1 cellular context compared by ENCODE assay signal in genomic region chr12:6775775-6776174, GRCh38.
A peak's percentile ranks its signal among the peaks of the same experiment; 100 is the strongest.
TF ChIP-seq lines count a peak whose summit lies in the region.

No MANE protein-coding gene starts in this region.

TF ChIP-seq in HepG2, 621 proteins besides CTCF, POLR2A, EP300 and RAD21 (continued from another document and continues in another):
- TF ChIP-seq E2F2 (CRISPR knock-in tag; IDR thresholded peaks at IDR 0.05; ENCODE audit: borderline replicate concordance): no peak
- no peak for TF ChIP-seq ZNF747 (CRISPR knock-in tag; IDR thresholded peaks at IDR 0.05; ENCODE audit: borderline replicate concordance)
- no peak for TF ChIP-seq GLMP (CRISPR knock-in tag; IDR thresholded peaks at IDR 0.05; ENCODE audit: borderline replicate concordance)
- no peak for TF ChIP-seq TBL1XR1 (IDR thresholded peaks at IDR 0.05; ENCODE audit: borderline replicate concordance, low read length, partially characterized antibody)
- TF ChIP-seq ADNP (CRISPR knock-in tag; IDR thresholded peaks at IDR 0.05): no peak
- TF ChIP-seq ZNF484 (CRISPR knock-in tag; IDR thresholded peaks at IDR 0.05; ENCODE audit: borderline replicate concordance, low read depth): no peak
- no peak for TF ChIP-seq HNRNPH1 (optimal IDR thresholded peaks at IDR 0.05; ENCODE audit: low read depth, low read length)
- no peak for TF ChIP-seq EED (CRISPR knock-in tag; IDR thresholded peaks at IDR 0.05)
- no peak for TF ChIP-seq ZFYVE20 (CRISPR knock-in tag; IDR thresholded peaks at IDR 0.05; ENCODE audit: borderline replicate concordance, low read depth)
- no peak for TF ChIP-seq ZXDC (CRISPR knock-in tag; IDR thresholded peaks at IDR 0.05)
- no peak for TF ChIP-seq SRSF1 (optimal IDR thresholded peaks at IDR 0.05; ENCODE audit: low read depth, low read length)
- no peak for TF ChIP-seq ZNF776 (CRISPR knock-in tag; IDR thresholded peaks at IDR 0.05)
- no peak for TF ChIP-seq POGK (CRISPR knock-in tag; conservative IDR thresholded peaks at IDR 0.05)
- peak; percentile 84 for TF ChIP-seq SAP130 (CRISPR knock-in tag; IDR thresholded peaks at IDR 0.05; ENCODE audit: low read depth)
- TF ChIP-seq BRD4 (CRISPR knock-in tag; IDR thresholded peaks at IDR 0.05): no peak
- TF ChIP-seq ISX (CRISPR knock-in tag; conservative IDR thresholded peaks at IDR 0.05): no peak
- no peak for TF ChIP-seq CCAR2 (optimal IDR thresholded peaks at IDR 0.05; ENCODE audit: low read depth, low read length)
- TF ChIP-seq ZFY (CRISPR knock-in tag; IDR thresholded peaks at IDR 0.05): peak; percentile 15; the same call in 1 of the 2 replicates
- no peak for TF ChIP-seq HBP1 (CRISPR knock-in tag; IDR thresholded peaks at IDR 0.05; ENCODE audit: low read depth)
- TF ChIP-seq ZNF891 (CRISPR knock-in tag; IDR thresholded peaks at IDR 0.05): no peak
- no peak for TF ChIP-seq ZBTB3 (CRISPR knock-in tag; IDR thresholded peaks at IDR 0.05; ENCODE audit: borderline replicate concordance, low read depth)
- no peak for TF ChIP-seq ZNF18 (CRISPR knock-in tag; IDR thresholded peaks at IDR 0.05; ENCODE audit: insufficient replicate concordance)
- peak; percentile 58 for TF ChIP-seq ZEB1 (IDR thresholded peaks at IDR 0.05; ENCODE audit: insufficient replicate concordance, low read depth)
- TF ChIP-seq MAFF (IDR thresholded peaks at IDR 0.05; ENCODE audit: low read depth, low read length): peak; percentile 47; the same call in 1 of the 2 replicates
- no peak for TF ChIP-seq ZNF343 (CRISPR knock-in tag; IDR thresholded peaks at IDR 0.05)
- TF ChIP-seq PCBP1 (IDR thresholded peaks at IDR 0.05; ENCODE audit: borderline replicate concordance, low read depth, low read length): no peak
- TF ChIP-seq GABPB1 (CRISPR knock-in tag; IDR thresholded peaks at IDR 0.05): no peak; the same call in 1 of the 2 replicates
- TF ChIP-seq ZMYM2 (CRISPR knock-in tag; IDR thresholded peaks at IDR 0.05): no peak
- TF ChIP-seq CREB3 (CRISPR knock-in tag; IDR thresholded peaks at IDR 0.05): no peak
- 0 out of 2 replicates have a peak, but pooled peaks have one; percentile 33 for TF ChIP-seq ZNF772 (CRISPR knock-in tag; IDR thresholded peaks at IDR 0.05)
- no peak for TF ChIP-seq ZMAT5 (CRISPR knock-in tag; IDR thresholded peaks at IDR 0.05; ENCODE audit: borderline replicate concordance, low read depth)
- TF ChIP-seq YEATS4 (CRISPR knock-in tag; IDR thresholded peaks at IDR 0.05; ENCODE audit: borderline replicate concordance): peak; percentile 67; the same call in 1 of the 2 replicates
- 0 out of 2 replicates have a peak, but pooled peaks have one; percentile 71 for TF ChIP-seq ZNF317 (CRISPR knock-in tag; IDR thresholded peaks at IDR 0.05)
- no peak for TF ChIP-seq TAF1 (CRISPR knock-in tag; IDR thresholded peaks at IDR 0.05)
- no peak for TF ChIP-seq ZFP62 (CRISPR knock-in tag; IDR thresholded peaks at IDR 0.05)
- TF ChIP-seq TGIF2 (CRISPR knock-in tag; IDR thresholded peaks at IDR 0.05): no peak
- no peak for TF ChIP-seq NPAS2 (CRISPR knock-in tag; IDR thresholded peaks at IDR 0.05; ENCODE audit: borderline replicate concordance)
- no peak for TF ChIP-seq ZNF282 (IDR thresholded peaks at IDR 0.05; ENCODE audit: partially characterized antibody)
- TF ChIP-seq SMAD9 (CRISPR knock-in tag; IDR thresholded peaks at IDR 0.05): no peak
- TF ChIP-seq DPF2 (CRISPR knock-in tag; IDR thresholded peaks at IDR 0.05; ENCODE audit: borderline replicate concordance, low read depth): peak; percentile 80
- no peak for TF ChIP-seq ZNF83 (CRISPR knock-in tag; IDR thresholded peaks at IDR 0.05; ENCODE audit: borderline replicate concordance)
- no peak for TF ChIP-seq GPBP1L1 (CRISPR knock-in tag; IDR thresholded peaks at IDR 0.05)
- TF ChIP-seq ZMYM3 (CRISPR knock-in tag; IDR thresholded peaks at IDR 0.05): no peak
- TF ChIP-seq ZNF3 (CRISPR knock-in tag; IDR thresholded peaks at IDR 0.05): no peak
- TF ChIP-seq POLR2AphosphoS5 (IDR thresholded peaks at IDR 0.05; ENCODE audit: low read depth, low read length): no peak
- no peak for TF ChIP-seq SNRNP70 (IDR thresholded peaks at IDR 0.05; ENCODE audit: low read depth, low read length)
- TF ChIP-seq IKZF4 (CRISPR knock-in tag; IDR thresholded peaks at IDR 0.05; ENCODE audit: borderline replicate concordance, low read depth, not compliant biosample characterization): no peak
- TF ChIP-seq ZNF24 (IDR thresholded peaks at IDR 0.05): no peak
- TF ChIP-seq NR0B2 (CRISPR knock-in tag; IDR thresholded peaks at IDR 0.05): no peak
- TF ChIP-seq NCOR1 (IDR thresholded peaks at IDR 0.05; ENCODE audit: borderline replicate concordance, low read length): no peak
- TF ChIP-seq ZSCAN12 (CRISPR knock-in tag; IDR thresholded peaks at IDR 0.05): no peak
- no peak for TF ChIP-seq ZNF225 (CRISPR knock-in tag; IDR thresholded peaks at IDR 0.05)
- TF ChIP-seq NONO (IDR thresholded peaks at IDR 0.05): no peak
- TF ChIP-seq NONO (CRISPR knock-in tag; conservative IDR thresholded peaks at IDR 0.05): no peak
- no peak for TF ChIP-seq ZNF256 (CRISPR knock-in tag; conservative IDR thresholded peaks at IDR 0.05)
- TF ChIP-seq SMC3 (IDR thresholded peaks at IDR 0.05; ENCODE audit: low read length): no peak
- no peak for TF ChIP-seq PAX8 (CRISPR knock-in tag; IDR thresholded peaks at IDR 0.05; ENCODE audit: borderline replicate concordance)
- TF ChIP-seq SALL1 (CRISPR knock-in tag; IDR thresholded peaks at IDR 0.05): peak; percentile 37; the same call in 1 of the 2 replicates
- TF ChIP-seq PBX2 (CRISPR knock-in tag; IDR thresholded peaks at IDR 0.05): no peak
- no peak for TF ChIP-seq MTF1 (CRISPR knock-in tag; IDR thresholded peaks at IDR 0.05)
- no peak for TF ChIP-seq ZNF367 (CRISPR knock-in tag; IDR thresholded peaks at IDR 0.05; ENCODE audit: borderline replicate concordance)
- TF ChIP-seq MTA3 (CRISPR knock-in tag; IDR thresholded peaks at IDR 0.05): no peak
- no peak for TF ChIP-seq ZSCAN30 (CRISPR knock-in tag; IDR thresholded peaks at IDR 0.05)
